ENCODE assay signal across 29 cellular contexts in genomic region chrX:118941147-118941546, GRCh38. TPM values are rescaled to one million over a fixed set of nuclear protein-coding genes. Genes with fewer than 3 reads are reported as not detected.
"Had no signal": no experiment of that assay in that cellular context is flagged by ENCODE, and none has a peak within 500 bp of the region (broad histone marks: within the 10 kb centered on the region; RNA-seq: fewer than 3 reads in every experiment).

No MANE protein-coding gene starts in this region.

- H3K4me1 ChIP-seq: colonic mucosa, esophagus muscularis mucosa, esophagus squamous epithelium, foreskin keratinocyte, gastrocnemius medialis, gastroesophageal sphincter, heart left ventricle, heart right ventricle had no signal

- H3K79me2 ChIP-seq: hepatocyte had no signal

- H2AFZ ChIP-seq: hepatocyte had no signal

- H3K27ac ChIP-seq: colonic mucosa, coronary artery, dorsolateral prefrontal cortex, epithelial cell of prostate, esophagus muscularis mucosa, esophagus squamous epithelium, foreskin keratinocyte, gastrocnemius medialis, gastroesophageal sphincter, heart left ventricle, heart right ventricle, hepatocyte had no signal

- FAIRE-seq: endometrium, endothelial cell of umbilical vein, frontal cortex had no signal

- DNase-seq: colonic mucosa; cortex of kidney; dermis blood vessel endothelial cell; dorsolateral prefrontal cortex; effector CD4-positive, alpha-beta T cell; effector CD8-positive, alpha-beta T cell; effector memory CD4-positive, alpha-beta T cell; effector memory CD8-positive, alpha-beta T cell; endodermal cell; erythroblast; esophagus squamous epithelium; foreskin fibroblast; foreskin keratinocyte; foreskin melanocyte; gastrocnemius medialis; glutamatergic neuron; head of caudate nucleus; heart left ventricle; heart right ventricle had no signal

- H3K4me3 ChIP-seq: colonic mucosa, coronary artery, dorsolateral prefrontal cortex, esophagus muscularis mucosa, esophagus squamous epithelium, gastrocnemius medialis, gastroesophageal sphincter, heart left ventricle, heart right ventricle, hepatocyte had no signal

- H3K4me2 ChIP-seq: hepatocyte had no signal

- H3K36me3 ChIP-seq: colonic mucosa, esophagus muscularis mucosa, esophagus squamous epithelium, gastrocnemius medialis, gastroesophageal sphincter, heart left ventricle, heart right ventricle had no signal

- ATAC-seq: effector memory CD8-positive, alpha-beta T cell; esophagus mucosa; foreskin keratinocyte; gastrocnemius medialis; gastroesophageal sphincter; heart left ventricle; heart right ventricle had no signal

- H3K27me3 ChIP-seq: colonic mucosa, esophagus muscularis mucosa, esophagus squamous epithelium, foreskin keratinocyte, gastrocnemius medialis, gastroesophageal sphincter, heart left ventricle, heart right ventricle, hepatocyte had no signal

- H3K9me3 ChIP-seq: colonic mucosa, esophagus muscularis mucosa, esophagus squamous epithelium, gastrocnemius medialis, gastroesophageal sphincter, heart left ventricle, heart right ventricle had no signal

RNA-seq across cellular contexts. Expression of gene LONRF3, which starts 33.3 kb away (rescaled TPM):
- total RNA-seq: foreskin keratinocyte had no signal
- polyA plus RNA-seq: fibroblast of lung, foreskin keratinocyte had no signal
